11 cellular contexts compared by ENCODE assay signal in the genomic region with DNA sequence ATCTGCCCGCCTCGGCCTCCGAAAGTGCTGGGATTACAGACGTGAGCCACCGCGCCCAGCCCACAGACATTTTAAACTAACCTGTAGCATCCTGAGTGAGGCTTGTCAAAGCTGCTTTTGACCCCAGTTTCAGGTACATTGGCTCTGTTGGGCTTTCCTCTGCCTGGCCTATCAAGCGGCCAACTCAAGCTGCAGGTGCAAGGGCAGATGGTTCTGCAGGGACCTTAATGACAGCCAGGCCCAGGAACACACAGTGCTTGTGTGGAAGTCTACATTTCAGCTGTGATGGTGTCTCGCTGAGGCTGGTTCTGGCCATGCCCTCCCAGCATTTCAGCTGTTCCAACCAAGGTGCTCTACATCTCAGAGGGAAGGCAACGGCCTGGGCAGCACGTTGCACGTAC. TPM values are rescaled to one million over a fixed set of nuclear protein-coding genes. Genes with fewer than 3 reads are reported as not detected.
DNase-seq lines count a peak whose midpoint lies in the region; ATAC-seq and TF ChIP-seq lines count a peak whose summit lies in the region.
"Had no signal": no experiment of that assay in that cellular context is flagged by ENCODE, and none has a peak within 500 bp of the region (broad histone marks: within the 10 kb centered on the region; RNA-seq: fewer than 3 reads in every experiment).

No MANE protein-coding gene starts in this region.

- no peak for ATAC-seq in natural killer cell treated with Interleukin-12 subunit alpha and Interleukin-12 subunit beta and Interleukin-15 and Interleukin-18, amount 100 ng/mL, for 72 hours
- ATAC-seq in gastroesophageal sphincter (no peak), HG03175 (IDR thresholded peaks at IDR 0.05; ENCODE audit: unreplicated experiment) (no peak), HG03442 (IDR thresholded peaks at IDR 0.05; ENCODE audit: unreplicated experiment) (no peak)

- H3K27me3 Mint-ChIP-seq in activated naive CD4-positive, alpha-beta T cell treated with anti-CD3 and anti-CD28 coated beads, Interleukin-2, amount 10 ng/mL, durations not matched to agents 7 days and 5 days: no peaks in the 10 kb centered on the region
- no peaks in the 10 kb centered on the region for H3K27me3 Mint-ChIP-seq in natural killer cell treated with Interleukin-12 subunit alpha and Interleukin-12 subunit beta and Interleukin-15 and Interleukin-18, amount 100 ng/mL, for 72 hours

- no peak for TF ChIP-seq EP300 in gastroesophageal sphincter (IDR thresholded peaks at IDR 0.05)

- H3K27me3 ChIP-seq in KMS-11 (ENCODE audit: insufficient read depth, low read depth) (no peaks in the 10 kb centered on the region), gastroesophageal sphincter (no peaks in the 10 kb centered on the region)

- H3K36me3 Mint-ChIP-seq in activated naive CD4-positive, alpha-beta T cell treated with anti-CD3 and anti-CD28 coated beads, Interleukin-2, amount 10 ng/mL, durations not matched to agents 7 days and 5 days: peaks cover 55% of the 10 kb centered on the region
- no peaks in the 10 kb centered on the region for H3K36me3 Mint-ChIP-seq in natural killer cell treated with Interleukin-12 subunit alpha and Interleukin-12 subunit beta and Interleukin-15 and Interleukin-18, amount 100 ng/mL, for 72 hours

- peaks cover 93% of the 10 kb centered on the region for H3K4me1 Mint-ChIP-seq in activated naive CD4-positive, alpha-beta T cell treated with anti-CD3 and anti-CD28 coated beads, Interleukin-2, amount 10 ng/mL, durations not matched to agents 7 days and 5 days
- peaks cover 84 to 88% of the 10 kb centered on the region in 2 donors for H3K4me1 Mint-ChIP-seq in natural killer cell treated with Interleukin-12 subunit alpha and Interleukin-12 subunit beta and Interleukin-15 and Interleukin-18, amount 100 ng/mL, for 72 hours (ENCODE audit: low read depth in 2 of 2)

- TF ChIP-seq CTCF in KMS-11 (conservative IDR thresholded peaks at IDR 0.05; ENCODE audit: low read depth, low read length): no peak
- TF ChIP-seq CTCF in gastroesophageal sphincter (IDR thresholded peaks at IDR 0.05): no peak

- H3K4me3 ChIP-seq in KMS-11 (IDR thresholded peaks at IDR 0.05; ENCODE audit: insufficient read depth, low read depth, low read length): no peak overlapping the region
- no peak overlapping the region for H3K4me3 ChIP-seq in gastroesophageal sphincter

- peak; percentile 17 for DNase-seq in COLO668 (lab: John Stamatoyannopoulos, UW; ENCODE audit: unreplicated experiment)
- no peak for DNase-seq in activated naive CD4-positive, alpha-beta T cell treated with anti-CD3 and anti-CD28 coated beads, Interleukin-2, amount 10 ng/mL, durations not matched to agents 7 days and 5 days
- DNase-seq in natural killer cell treated with Interleukin-12 subunit alpha and Interleukin-12 subunit beta and Interleukin-15 and Interleukin-18, amount 100 ng/mL, for 72 hours (ENCODE audit: low spot score): no peak
- no peak for DNase-seq in NCI-H1105 treated with DMSO at 0.1 percent for 48 hours (lab: John Stamatoyannopoulos, UW)
- DNase-seq: Calu3; NCI-H1048; NK-92 treated with Interleukin-12 subunit alpha and Interleukin-12 subunit beta, amount 100 ng/mL, for 24 hours had no signal

- H3K4me1 ChIP-seq in KMS-11 (ENCODE audit: low read depth, poor library complexity, severe bottlenecking): peaks cover 99% of the 10 kb centered on the region
- H3K4me1 ChIP-seq in gastroesophageal sphincter: peaks cover 4 to 84% (median 32%) of the 10 kb centered on the region in 3 donors

- H3K36me3 ChIP-seq in KMS-11 (ENCODE audit: insufficient read depth): no peaks in the 10 kb centered on the region
- no peaks in the 10 kb centered on the region for H3K36me3 ChIP-seq in gastroesophageal sphincter

- peaks cover 50% of the 10 kb centered on the region for H3K79me2 ChIP-seq in KMS-11 (ENCODE audit: insufficient read depth, low read depth)

- no peak for TF ChIP-seq POLR2A in gastroesophageal sphincter (IDR thresholded peaks at IDR 0.05)

- CTCF ChIA-PET in activated naive CD4-positive, alpha-beta T cell treated with anti-CD3 and anti-CD28 coated beads, Interleukin-2, amount 10 ng/mL, durations not matched to agents 7 days and 5 days (lab: Charles Lee): interaction anchor here (0.7 to 5.4 kb wide), 10 partner anchors 7 to 55 kb away, joined by 3 to 34 read pairs (median 6); no protein-coding TSS in a partner anchor

- peaks cover 3% of the 10 kb centered on the region for H3K9me3 Mint-ChIP-seq in activated naive CD4-positive, alpha-beta T cell treated with anti-CD3 and anti-CD28 coated beads, Interleukin-2, amount 10 ng/mL, durations not matched to agents 7 days and 5 days
- no peaks in the 10 kb centered on the region for H3K9me3 Mint-ChIP-seq in natural killer cell treated with Interleukin-12 subunit alpha and Interleukin-12 subunit beta and Interleukin-15 and Interleukin-18, amount 100 ng/mL, for 72 hours

- no peak overlapping the region for H2AFZ ChIP-seq in KMS-11 (ENCODE audit: low read depth)

- no peaks in the 10 kb centered on the region for H4K20me1 ChIP-seq in KMS-11 (ENCODE audit: insufficient read depth)

- H3K27ac ChIP-seq in KMS-11 (peak overlapping the region; percentile 97), gastroesophageal sphincter (no peak overlapping the region)

- peak overlapping the region; percentile 67; the same call in 1 of the 2 replicates for H3K9ac ChIP-seq in KMS-11

- peak overlapping the region; percentile 73 for H3K4me3 Mint-ChIP-seq in activated naive CD4-positive, alpha-beta T cell treated with anti-CD3 and anti-CD28 coated beads, Interleukin-2, amount 10 ng/mL, durations not matched to agents 7 days and 5 days
- H3K4me3 Mint-ChIP-seq in natural killer cell treated with Interleukin-12 subunit alpha and Interleukin-12 subunit beta and Interleukin-15 and Interleukin-18, amount 100 ng/mL, for 72 hours: peak overlapping the region; percentile 95

- H3K9me3 ChIP-seq in gastroesophageal sphincter: no peaks in the 10 kb centered on the region

- WGBS in gastroesophageal sphincter (ENCODE audit: low coverage in 1 of 2), 2 donors: 92% methylated on average over 5 of the region's 11 CpGs; no CpG with 5 or more reads in 1 of the 2 donors

- peak overlapping the region; percentile 94 for H3K4me2 ChIP-seq in KMS-11

- peak overlapping the region; percentile 97 for H3K27ac Mint-ChIP-seq in activated naive CD4-positive, alpha-beta T cell treated with anti-CD3 and anti-CD28 coated beads, Interleukin-2, amount 10 ng/mL, durations not matched to agents 7 days and 5 days
- peak overlapping the region; percentile 95 to 96 for H3K27ac Mint-ChIP-seq in natural killer cell treated with Interleukin-12 subunit alpha and Interleukin-12 subunit beta and Interleukin-15 and Interleukin-18, amount 100 ng/mL, for 72 hours

RNA-seq across cellular contexts. Expression of a gene that starts 18.4 kb away (rescaled TPM):
- 100 to 1,000 TPM in 1 of 2 donors, 10 to 100 TPM in 1; 65.0 to 150 TPM for total RNA-seq in natural killer cell treated with Interleukin-12 subunit alpha and Interleukin-12 subunit beta and Interleukin-15 and Interleukin-18, amount 100 ng/mL, for 72 hours
- total RNA-seq in gastroesophageal sphincter: 10 to 100 TPM; 30.2 to 45.1 (median 37.8) TPM
